Comparison of ENCODE assay signal across 9 cellular contexts in genomic region chr10:70672993-70673928, GRCh38. TPM values are rescaled to one million over a fixed set of nuclear protein-coding genes. Genes with fewer than 3 reads are reported as not detected.
DNase-seq lines count a peak whose midpoint lies in the region; ATAC-seq and TF ChIP-seq lines count a peak whose summit lies in the region.
"Had no signal": no experiment of that assay in that cellular context is flagged by ENCODE, and none has a peak within 500 bp of the region (broad histone marks: within the 10 kb centered on the region; RNA-seq: fewer than 3 reads in every experiment).

No MANE protein-coding gene starts in this region.

- 51% methylated on average over 13 of the region's 15 CpGs for WGBS in SK-N-SH (ENCODE audit: low lambda C conversion rate)

- H3K79me2 ChIP-seq in SK-N-SH (ENCODE audit: insufficient read depth) (no peaks in the 10 kb centered on the region), Karpas-422 (ENCODE audit: low read length) (no peaks in the 10 kb centered on the region)

- intact Hi-C loops in CD14-positive monocyte (cut with micrococcal nuclease) = no loop called here

- H3K27ac Mint-ChIP-seq in CD14-positive monocyte = peak overlapping the region in 1 of 7 donors; percentile 46

- POLR2A ChIA-PET in SK-N-SH (lab: Yijun Ruan, JAX) = no interaction called here

- peak in 1 of 2 experiments; percentile 63; a peak in 1 of 4 replicates for TF ChIP-seq EP300 in SK-N-SH (IDR thresholded peaks at IDR 0.05; ENCODE audit: borderline replicate concordance in 1 of 2, low read depth in 1 of 2, low read length in 1 of 2)

- H3K9ac ChIP-seq in SK-N-SH (peak overlapping the region; percentile 39), rectal smooth muscle tissue (ENCODE audit: low read length) (no peak overlapping the region), Karpas-422 (ENCODE audit: low read length) (no peak overlapping the region)
- H3K9ac ChIP-seq: KMS-11 had no signal

- peaks cover 26 to 42% (median 35%) of the 10 kb centered on the region in 3 donors for H3K27me3 Mint-ChIP-seq in CD14-positive monocyte (ENCODE audit: low read depth in 3 of 3)

- H3K4me3 Mint-ChIP-seq in CD14-positive monocyte = peak overlapping the region in 1 of 2 donors; percentile 90

- ATAC-seq in HG02870 (IDR thresholded peaks at IDR 0.05; ENCODE audit: unreplicated experiment) = no peak

- H3K27ac ChIP-seq in SK-N-SH (ENCODE audit: low read depth in 2 of 2, low read length in 1 of 2) (peak overlapping the region; percentile 59 to 64; a peak in 3 of 4 replicates), rectal smooth muscle tissue (ENCODE audit: low read depth, low read length) (no peak overlapping the region), Karpas-422 (ENCODE audit: low read length) (no peak overlapping the region)
- H3K27ac ChIP-seq: KMS-11 had no signal

- H3K4me1 Mint-ChIP-seq in CD14-positive monocyte = peaks cover 8% of the 10 kb centered on the region

- H3F3A ChIP-seq in SK-N-SH (replicated peaks; ENCODE audit: insufficient read depth) = peaks cover 12% of the 10 kb centered on the region

- H3K4me2 ChIP-seq in SK-N-SH (peak overlapping the region; percentile 86; the same call in 1 of the 2 replicates), Karpas-422 (ENCODE audit: low read depth, low read length, poor library complexity, severe bottlenecking) (no peak overlapping the region)
- H3K4me2 ChIP-seq: KMS-11 had no signal

- H3K4me3 ChIP-seq in SK-N-SH (ENCODE audit: low read depth in 2 of 2, low read length in 1 of 2) = peak overlapping the region; percentile 47 to 50; a peak in 3 of 4 replicates
- peak overlapping the region; percentile 45 for H3K4me3 ChIP-seq in rectal smooth muscle tissue (ENCODE audit: low read length)
- H3K4me3 ChIP-seq in Karpas-422 (ENCODE audit: low read length) = no peak overlapping the region

- H4K20me1 ChIP-seq in SK-N-SH (ENCODE audit: insufficient read depth) (no peaks in the 10 kb centered on the region), Karpas-422 (ENCODE audit: insufficient read depth, low read depth, low read length) (no peaks in the 10 kb centered on the region)

- H2AFZ ChIP-seq in SK-N-SH (ENCODE audit: low read depth) (no peak overlapping the region), Karpas-422 (ENCODE audit: low read length) (no peak overlapping the region)

- TF ChIP-seq CTCF in SK-N-SH (IDR thresholded peaks at IDR 0.05) = no peak
- TF ChIP-seq CTCF in CD14-positive monocyte (IDR thresholded peaks at IDR 0.05) = no peak

- CTCF ChIA-PET in SK-N-SH (lab: Yijun Ruan, JAX) = interaction anchor here (0.7 to 0.9 kb wide), 3 partner anchors 10 to 114 kb away, joined by 3 to 4 read pairs (median 4); no protein-coding TSS in a partner anchor

- peaks cover 0 to 13% (median 5%) of the 10 kb centered on the region in 7 donors for H3K9me3 Mint-ChIP-seq in CD14-positive monocyte

- DNase-seq in GM04503 (ENCODE audit: low read depth) = peak; percentile 83
- peak; percentile 68 for DNase-seq in SK-N-SH
- peak; percentile 92 for DNase-seq in fibroblast of peridontal ligament (ENCODE audit: extremely low read depth)
- DNase-seq in SKM-1 treated with dmso at 0.1 percent for 144 hours (lab: John Stamatoyannopoulos, UW; ENCODE audit: unreplicated experiment) = no peak
- DNase-seq in CD14-positive monocyte (ENCODE audit: low spot score) = no peak
- no peak for DNase-seq in Karpas-422

- H3K36me3 ChIP-seq in SK-N-SH (replicated peaks in 1 of 2; ENCODE audit: control insufficient read depth in 1 of 2, insufficient read depth in 2 of 2, low read length in 1 of 2) (no peaks in the 10 kb centered on the region), rectal smooth muscle tissue (ENCODE audit: control insufficient read depth, insufficient read depth, low read length) (no peaks in the 10 kb centered on the region), Karpas-422 (ENCODE audit: insufficient read depth, low read length) (no peaks in the 10 kb centered on the region)

- no peaks in the 10 kb centered on the region for H3K9me2 ChIP-seq in SK-N-SH
- no peaks in the 10 kb centered on the region for H3K9me2 ChIP-seq in Karpas-422 (replicated peaks; ENCODE audit: insufficient read depth, low read length)

- no peaks in the 10 kb centered on the region for H3K9me3 ChIP-seq in SK-N-SH
- no peaks in the 10 kb centered on the region for H3K9me3 ChIP-seq in Karpas-422 (ENCODE audit: low read length)

- H3K4me1 ChIP-seq in SK-N-SH (ENCODE audit: control insufficient read depth in 1 of 2, insufficient read depth in 2 of 2, low read depth in 1 of 2, low read length in 1 of 2) (peaks cover 5 to 39% of the 10 kb centered on the region in 2 experiments; a peak in 3 of 4 replicates), rectal smooth muscle tissue (ENCODE audit: control insufficient read depth, insufficient read depth, low read length) (no peaks in the 10 kb centered on the region), Karpas-422 (ENCODE audit: low read length) (no peaks in the 10 kb centered on the region)

- no peaks in the 10 kb centered on the region for H3K36me3 Mint-ChIP-seq in CD14-positive monocyte

- no peak for TF ChIP-seq RAD21 in SK-N-SH (IDR thresholded peaks at IDR 0.05; ENCODE audit: low read length)

- H3K27me3 ChIP-seq in SK-N-SH (ENCODE audit: insufficient read depth) (no peaks in the 10 kb centered on the region), rectal smooth muscle tissue (ENCODE audit: control insufficient read depth, insufficient read depth, low read length) (peaks cover 2% of the 10 kb centered on the region), Karpas-422 (ENCODE audit: low read length) (no peaks in the 10 kb centered on the region)

TF ChIP-seq in SK-N-SH, 30 proteins besides CTCF, POLR2A, EP300 and RAD21:
- TF ChIP-seq MEF2A (IDR thresholded peaks at IDR 0.05; ENCODE audit: borderline replicate concordance, low read depth) = peak; percentile 25; the same call in 1 of the 2 replicates
- no peak; the same call in 1 of the 2 replicates for TF ChIP-seq JUND (IDR thresholded peaks at IDR 0.05)
- TF ChIP-seq POLR2AphosphoS5 (IDR thresholded peaks at IDR 0.05; ENCODE audit: low read depth, low read length) = peak; percentile 40; the same call in 1 of the 2 replicates
- TF ChIP-seq RXRA (IDR thresholded peaks at IDR 0.05; ENCODE audit: borderline replicate concordance, low read depth) = peak; percentile 92
- peak; percentile 93 for TF ChIP-seq TCF12 (IDR thresholded peaks at IDR 0.05)
- no peak for TF ChIP-seq GABPA (IDR thresholded peaks at IDR 0.05; ENCODE audit: low read depth)
- TF ChIP-seq NFIC (IDR thresholded peaks at IDR 0.05; ENCODE audit: borderline replicate concordance) = peak; percentile 92
- peak; percentile 65; the same call in 1 of the 2 replicates for TF ChIP-seq TEAD4 (IDR thresholded peaks at IDR 0.05; ENCODE audit: borderline replicate concordance, insufficient read depth)
- peak; percentile 16 for TF ChIP-seq MXI1 (IDR thresholded peaks at IDR 0.05; ENCODE audit: low read depth, low read length)
- peak; percentile 91 for TF ChIP-seq PBX3 (IDR thresholded peaks at IDR 0.05)
- peak; percentile 47; the same call in 1 of the 2 replicates for TF ChIP-seq SIN3A (IDR thresholded peaks at IDR 0.05; ENCODE audit: borderline replicate concordance, low read depth, low read length)
- TF ChIP-seq NRF1 (IDR thresholded peaks at IDR 0.05; ENCODE audit: low read depth, low read length) = no peak; the same call in 1 of the 2 replicates
- TF ChIP-seq FOSL2 (IDR thresholded peaks at IDR 0.05; ENCODE audit: borderline replicate concordance, low read depth) = peak; percentile 79; the same call in 1 of the 2 replicates
- peak; percentile 92 for TF ChIP-seq MAX (IDR thresholded peaks at IDR 0.05; ENCODE audit: low read depth)
TF ChIP-seq in SK-N-SH: peak in this region for 11.

RNA-seq across cellular contexts. Expression of gene ADAMTS14, which starts 1.0 kb away (rescaled TPM):
- 1.1 and 1.2 TPM in 2 replicates for polyA plus RNA-seq in SK-N-SH (2012; rRNA removed)
- polyA plus RNA-seq in SK-N-SH (2012; cell fraction: cytosol; rRNA removed) = 0.28 and 0.63 TPM in 2 replicates
- 8.5 and 9.2 TPM in 2 replicates for polyA plus RNA-seq in SK-N-SH (2012; cell fraction: nucleus; rRNA removed)
- not detected for polyA plus RNA-seq in CD14-positive monocyte
- not detected in 2 replicates for total RNA-seq in Karpas-422 (2014; rRNA removed; shearing (Covaris generic); ENCODE audit: low replicate concordance)

Comparison
In these comparisons a context has a peak if more than half of its experiments do, and no peak if none do; other contexts are left out.
1. DNase-seq: peak in GM04503 (single experiment), SK-N-SH (single experiment) and fibroblast of peridontal ligament (single experiment); none in SKM-1 treated with dmso at 0.1 percent for 144 hours (single experiment), CD14-positive monocyte (single experiment) and Karpas-422 (single experiment).
2. H3K27ac ChIP-seq: peak in SK-N-SH (2 of 2); none in rectal smooth muscle tissue (single experiment) and Karpas-422 (single experiment).